ENCODE assay signal across 12 cellular contexts in the genomic region with DNA sequence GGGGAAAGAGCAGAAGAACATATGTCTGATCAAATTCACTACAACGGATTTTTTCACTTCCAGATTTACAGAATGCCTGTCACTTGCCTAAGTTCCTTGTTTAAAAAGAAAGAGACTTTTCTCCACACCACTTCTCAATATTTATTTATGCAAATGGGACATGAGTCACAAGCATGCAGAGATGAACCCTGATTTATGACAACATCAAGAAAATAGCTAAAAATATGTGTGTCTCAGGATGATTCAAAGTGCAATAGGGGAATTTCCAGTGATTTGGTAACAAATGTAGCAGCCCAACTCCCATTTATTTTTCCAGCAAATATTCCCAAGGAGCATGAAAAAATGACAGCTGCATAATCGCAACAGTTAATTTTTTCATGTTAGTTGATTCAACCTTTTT.
DNase-seq lines count a peak whose midpoint lies in the region; ATAC-seq, FAIRE-seq and TF ChIP-seq lines count a peak whose summit lies in the region.
"Had no signal": no experiment of that assay in that cellular context is flagged by ENCODE, and none has a peak within 500 bp of the region (broad histone marks: within the 10 kb centered on the region; RNA-seq: fewer than 3 reads in every experiment).

No MANE protein-coding gene starts in this region.

- H3K4me3 ChIP-seq in A549 (no peak overlapping the region), HFF-Myc (replicated peaks; ENCODE audit: low read depth, low read length) (no peak overlapping the region), astrocyte (ENCODE audit: insufficient read depth, low read depth, low read length) (no peak overlapping the region)
- H3K4me3 ChIP-seq: BLaER1 had no signal

- no peak for TF ChIP-seq EP300 in A549 (IDR thresholded peaks at IDR 0.05)

- H3K36me3 Mint-ChIP-seq in astrocyte (ENCODE audit: low read depth, unreplicated experiment): no peaks in the 10 kb centered on the region

- H3K4me1 Mint-ChIP-seq in astrocyte (ENCODE audit: low read depth, unreplicated experiment): peaks cover 30% of the 10 kb centered on the region

- no peaks in the 10 kb centered on the region for H3K79me2 ChIP-seq in astrocyte (ENCODE audit: insufficient read depth, low read length)

- TF ChIP-seq RAD21 in A549 (conservative IDR thresholded peaks at IDR 0.05 in 1 of 2, IDR thresholded peaks at IDR 0.05 in 1 of 2): peak in 1 of 2 experiments; percentile 17; a peak in 1 of 5 replicates

- TF ChIP-seq CTCF in A549 (IDR thresholded peaks at IDR 0.05) (no peak), HFF-Myc (IDR thresholded peaks at IDR 0.05; ENCODE audit: low read depth, low read length, missing control alignments) (no peak), astrocyte (IDR thresholded peaks at IDR 0.05; ENCODE audit: insufficient read depth, low read depth, low read length) (no peak)

- POLR2A ChIA-PET in A549 (lab: Yijun Ruan, JAX): no interaction called here

- H2AFZ ChIP-seq in astrocyte (ENCODE audit: low read depth, low read length): no peak overlapping the region

- ATAC-seq in A549: peak; percentile 79 to 80
- ATAC-seq in HG03378 (IDR thresholded peaks at IDR 0.05; ENCODE audit: unreplicated experiment): no peak

- 0 out of 6 replicates have a peak overlapping the region, but pooled peaks of 1 of the 2 experiments have one; percentile 5 for H3K27ac ChIP-seq in A549
- H3K27ac ChIP-seq in astrocyte (ENCODE audit: low read depth, low read length): peak overlapping the region; percentile 74
- H3K27ac ChIP-seq: BLaER1 had no signal

- no peak overlapping the region for H3K4me3 Mint-ChIP-seq in astrocyte (ENCODE audit: unreplicated experiment)

- DNase-seq in A549 (ENCODE audit: low read depth in 1 of 2, low spot score in 1 of 2) (peak; percentile 51 to 76), HFF-Myc (ENCODE audit: extremely low read depth, low read depth) (peak; percentile 29), astrocyte (ENCODE audit: low read depth) (peak; percentile 88), hepatic stellate cell (ENCODE audit: low spot score) (peak; percentile 82), NCI-H524 treated with DMSO at 0.1 percent for 48 hours (lab: John Stamatoyannopoulos, UW) (no peak)
- DNase-seq in activated naive CD4-positive, alpha-beta T cell (lab: John Stamatoyannopoulos, UW): no peak
- DNase-seq in activated T-cell treated with anti-CD3 and anti-CD28 coated beads, Interleukin-2, amount 50 U/mL, for 1 hour: no peak
- DNase-seq: NCI-H2107; stimulated activated naive CD4-positive, alpha-beta T cell treated with Interleukin-2 at 50 U/mL for 16 hours had no signal

- H3K36me3 ChIP-seq in astrocyte (ENCODE audit: insufficient read depth, low read length): no peaks in the 10 kb centered on the region
- H3K36me3 ChIP-seq: BLaER1 had no signal

- H3K9me3 ChIP-seq in A549 (no peaks in the 10 kb centered on the region), astrocyte (ENCODE audit: insufficient read depth, low read depth, low read length) (no peaks in the 10 kb centered on the region)

- whole genome bisulfite sequencing in A549 (ENCODE audit: missing lambda C conversion rate): 12% methylated on average over 2 of the region's 2 CpGs

- no peak overlapping the region for H3K27ac Mint-ChIP-seq in astrocyte (ENCODE audit: unreplicated experiment)

- H3K9ac ChIP-seq in astrocyte (ENCODE audit: low read length): peak overlapping the region; percentile 28
- H3K9ac ChIP-seq: BLaER1 had no signal

- CTCF ChIA-PET in A549 (lab: Yijun Ruan, JAX): no interaction called here

- no peaks in the 10 kb centered on the region for H3K27me3 Mint-ChIP-seq in astrocyte (ENCODE audit: low read depth, unreplicated experiment)

- no peaks in the 10 kb centered on the region for H4K20me1 ChIP-seq in astrocyte (ENCODE audit: insufficient read depth, low read length)
- H4K20me1 ChIP-seq: BLaER1 had no signal

- peaks cover 4% of the 10 kb centered on the region for H3K9me3 Mint-ChIP-seq in astrocyte (ENCODE audit: unreplicated experiment)

- H3K4me1 ChIP-seq in A549: peaks cover 46% of the 10 kb centered on the region
- H3K4me1 ChIP-seq in astrocyte (ENCODE audit: insufficient read depth, low read length): peaks cover 37% of the 10 kb centered on the region

- FAIRE-seq in A549 (lab: Jason Lieb, UNC): no peak
- FAIRE-seq in astrocyte (lab: Jason Lieb, UNC): peak; percentile 85
- FAIRE-seq: frontal cortex had no signal

- no peaks in the 10 kb centered on the region for H3K27me3 ChIP-seq in astrocyte (ENCODE audit: insufficient read depth, low read length)
- H3K27me3 ChIP-seq: BLaER1 had no signal

- TF ChIP-seq POLR2A in A549 (IDR thresholded peaks at IDR 0.05; ENCODE audit: low read length): no peak

- H3K4me2 ChIP-seq in A549 (peak overlapping the region; percentile 58), astrocyte (ENCODE audit: low read length) (peak overlapping the region; percentile 26)
- H3K4me2 ChIP-seq: BLaER1 had no signal

TF ChIP-seq in A549, 52 proteins besides CTCF, POLR2A, EP300 and RAD21:
- peak; percentile 45 to 74; a peak in 3 of 4 replicates for TF ChIP-seq CEBPB (IDR thresholded peaks at IDR 0.05)
- peak; percentile 73 for TF ChIP-seq FOSL2 (IDR thresholded peaks at IDR 0.05)
- peak; percentile 89 for TF ChIP-seq FOSL2 (CRISPR knock-in tag; IDR thresholded peaks at IDR 0.05)
- peak; percentile 73 for TF ChIP-seq JUNB (IDR thresholded peaks at IDR 0.05)
- TF ChIP-seq, protein P1, sequence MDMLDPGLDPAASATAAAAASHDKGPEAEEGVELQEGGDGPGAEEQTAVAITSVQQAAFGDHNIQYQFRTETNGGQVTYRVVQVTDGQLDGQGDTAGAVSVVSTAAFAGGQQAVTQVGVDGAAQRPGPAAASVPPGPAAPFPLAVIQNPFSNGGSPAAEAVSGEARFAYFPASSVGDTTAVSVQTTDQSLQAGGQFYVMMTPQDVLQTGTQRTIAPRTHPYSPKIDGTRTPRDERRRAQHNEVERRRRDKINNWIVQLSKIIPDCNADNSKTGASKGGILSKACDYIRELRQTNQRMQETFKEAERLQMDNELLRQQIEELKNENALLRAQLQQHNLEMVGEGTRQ (IDR thresholded peaks at IDR 0.05): no peak
- TF ChIP-seq RNF2 (IDR thresholded peaks at IDR 0.05; ENCODE audit: borderline replicate concordance, low read depth): no peak

Comparison
In these comparisons a context has a peak if more than half of its experiments do, and no peak if none do; other contexts are left out.
1. DNase-seq: peak in A549 (2 of 2), HFF-Myc (single experiment), astrocyte (single experiment) and hepatic stellate cell (single experiment); none in activated naive CD4-positive, alpha-beta T cell (0 of 4), activated T-cell treated with anti-CD3 and anti-CD28 coated beads, Interleukin-2, amount 50 U/mL, for 1 hour (single experiment) and NCI-H524 treated with DMSO at 0.1 percent for 48 hours (single experiment).